ENCODE assay signal across 10 cellular contexts in genomic region chr15:43893956-43894355, GRCh38.
"Had no signal": no experiment of that assay in that cellular context is flagged by ENCODE, and none has a peak within 500 bp of the region (broad histone marks: within the 10 kb centered on the region; RNA-seq: fewer than 3 reads in every experiment).

No MANE protein-coding gene starts in this region.

- H3K9me3 Mint-ChIP-seq: activated CD4-positive, alpha-beta memory T cell treated with anti-CD3 and anti-CD28 coated beads for 36 hours; nephron progenitor cell had no signal

- H3K27me3 Mint-ChIP-seq: activated CD4-positive, alpha-beta memory T cell treated with anti-CD3 and anti-CD28 coated beads for 36 hours had no signal

- ATAC-seq: psoas muscle had no signal

- H3K4me3 Mint-ChIP-seq: activated CD4-positive, alpha-beta memory T cell treated with anti-CD3 and anti-CD28 coated beads for 36 hours; nephron progenitor cell had no signal

- H3K27me3 ChIP-seq: brain microvascular endothelial cell, esophagus muscularis mucosa, transverse colon had no signal

- H3K4me1 ChIP-seq: psoas muscle, transverse colon had no signal

- H3K9me3 ChIP-seq: esophagus muscularis mucosa, psoas muscle, transverse colon had no signal

- DNase-seq: activated CD4-positive, alpha-beta memory T cell treated with anti-CD3 and anti-CD28 coated beads for 36 hours; activated CD4-positive, CD25-positive, alpha-beta regulatory T cell treated with anti-CD3 and anti-CD28 coated beads, Interleukin-2, amount 50 U/mL, for 72 hours; activated CD8-positive, alpha-beta memory T cell treated with anti-CD3 and anti-CD28 coated beads, Interleukin-2, amount 50 U/mL, for 48 hours; activated naive CD4-positive, alpha-beta T cell treated with Interleukin-2 at 50 U/mL for 16 hours; brain microvascular endothelial cell; nephron progenitor cell; psoas muscle; stimulated activated CD4-positive, alpha-beta T cell treated with anti-CD3 and anti-CD28 coated beads, Interleukin-4, amount 100 ng/mL, for 1 hour; transverse colon had no signal

- H3K27ac Mint-ChIP-seq: activated CD4-positive, alpha-beta memory T cell treated with anti-CD3 and anti-CD28 coated beads for 36 hours had no signal

- H3K4me3 ChIP-seq: esophagus muscularis mucosa, psoas muscle, transverse colon had no signal

- H3K36me3 ChIP-seq: brain microvascular endothelial cell, esophagus muscularis mucosa, transverse colon had no signal

- H3K27ac ChIP-seq: brain microvascular endothelial cell, esophagus muscularis mucosa, psoas muscle, transverse colon had no signal
